ENCODE assay signal across 2 cellular contexts in the genomic region with DNA sequence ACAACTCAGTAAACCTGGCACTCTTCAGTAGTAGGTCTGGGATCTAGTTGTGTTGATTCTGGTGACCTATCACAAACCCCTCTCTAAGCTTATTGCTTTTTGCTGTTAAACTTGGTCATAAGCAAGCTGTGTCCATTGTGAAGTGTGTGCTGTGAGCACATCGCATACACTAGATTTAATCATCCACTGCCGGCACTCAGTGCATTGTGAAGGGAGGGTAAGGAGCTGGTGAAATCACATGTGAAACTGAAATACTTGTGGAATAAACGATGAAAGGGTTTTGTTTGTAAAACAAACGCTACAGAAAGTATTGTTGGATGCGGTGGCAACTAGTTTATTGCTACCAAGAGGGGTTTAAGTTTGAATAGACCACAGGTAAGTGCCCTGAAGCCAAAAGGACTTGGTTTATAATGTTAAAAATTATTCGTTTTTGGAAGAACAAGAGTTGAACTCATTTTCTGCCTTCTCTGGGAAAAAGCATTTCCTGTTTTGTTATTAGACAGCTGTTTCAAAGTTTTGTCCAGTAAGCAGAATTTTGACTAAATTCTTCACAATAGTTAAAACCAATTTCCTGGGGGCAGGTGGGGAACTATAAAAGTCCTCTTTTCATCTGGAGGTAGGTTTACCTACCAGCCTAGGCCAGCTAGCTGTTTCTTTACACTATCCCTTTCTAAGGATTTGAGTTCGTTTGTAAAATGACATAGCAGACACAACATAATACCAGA.
TF ChIP-seq lines count a peak whose summit lies in the region.

No MANE protein-coding gene starts in this region.

TF ChIP-seq in GM23338, 12 proteins besides CTCF, POLR2A, EP300 and RAD21 (continues in another document):
- TF ChIP-seq POLR2AphosphoS5 (IDR thresholded peaks at IDR 0.05; ENCODE audit: low read depth) (no peak), EZH2phosphoT487 (IDR thresholded peaks at IDR 0.05; ENCODE audit: unreplicated experiment) (no peak), EZH2 (IDR thresholded peaks at IDR 0.05; ENCODE audit: low read depth, unreplicated experiment) (no peak), STAT1 (IDR thresholded peaks at IDR 0.05; ENCODE audit: unreplicated experiment) (no peak), NANOG (IDR thresholded peaks at IDR 0.05; ENCODE audit: borderline replicate concordance) (no peak), JUNB (IDR thresholded peaks at IDR 0.05; ENCODE audit: unreplicated experiment) (no peak), ZNF331 (CRISPR knock-in tag; IDR thresholded peaks at IDR 0.05; ENCODE audit: low read depth) (no peak), CREB1 (CRISPR knock-in tag; IDR thresholded peaks at IDR 0.05; ENCODE audit: low read depth) (no peak), ZNF114 (CRISPR knock-in tag; IDR thresholded peaks at IDR 0.05) (no peak)
- TF ChIP-seq, protein P1, sequence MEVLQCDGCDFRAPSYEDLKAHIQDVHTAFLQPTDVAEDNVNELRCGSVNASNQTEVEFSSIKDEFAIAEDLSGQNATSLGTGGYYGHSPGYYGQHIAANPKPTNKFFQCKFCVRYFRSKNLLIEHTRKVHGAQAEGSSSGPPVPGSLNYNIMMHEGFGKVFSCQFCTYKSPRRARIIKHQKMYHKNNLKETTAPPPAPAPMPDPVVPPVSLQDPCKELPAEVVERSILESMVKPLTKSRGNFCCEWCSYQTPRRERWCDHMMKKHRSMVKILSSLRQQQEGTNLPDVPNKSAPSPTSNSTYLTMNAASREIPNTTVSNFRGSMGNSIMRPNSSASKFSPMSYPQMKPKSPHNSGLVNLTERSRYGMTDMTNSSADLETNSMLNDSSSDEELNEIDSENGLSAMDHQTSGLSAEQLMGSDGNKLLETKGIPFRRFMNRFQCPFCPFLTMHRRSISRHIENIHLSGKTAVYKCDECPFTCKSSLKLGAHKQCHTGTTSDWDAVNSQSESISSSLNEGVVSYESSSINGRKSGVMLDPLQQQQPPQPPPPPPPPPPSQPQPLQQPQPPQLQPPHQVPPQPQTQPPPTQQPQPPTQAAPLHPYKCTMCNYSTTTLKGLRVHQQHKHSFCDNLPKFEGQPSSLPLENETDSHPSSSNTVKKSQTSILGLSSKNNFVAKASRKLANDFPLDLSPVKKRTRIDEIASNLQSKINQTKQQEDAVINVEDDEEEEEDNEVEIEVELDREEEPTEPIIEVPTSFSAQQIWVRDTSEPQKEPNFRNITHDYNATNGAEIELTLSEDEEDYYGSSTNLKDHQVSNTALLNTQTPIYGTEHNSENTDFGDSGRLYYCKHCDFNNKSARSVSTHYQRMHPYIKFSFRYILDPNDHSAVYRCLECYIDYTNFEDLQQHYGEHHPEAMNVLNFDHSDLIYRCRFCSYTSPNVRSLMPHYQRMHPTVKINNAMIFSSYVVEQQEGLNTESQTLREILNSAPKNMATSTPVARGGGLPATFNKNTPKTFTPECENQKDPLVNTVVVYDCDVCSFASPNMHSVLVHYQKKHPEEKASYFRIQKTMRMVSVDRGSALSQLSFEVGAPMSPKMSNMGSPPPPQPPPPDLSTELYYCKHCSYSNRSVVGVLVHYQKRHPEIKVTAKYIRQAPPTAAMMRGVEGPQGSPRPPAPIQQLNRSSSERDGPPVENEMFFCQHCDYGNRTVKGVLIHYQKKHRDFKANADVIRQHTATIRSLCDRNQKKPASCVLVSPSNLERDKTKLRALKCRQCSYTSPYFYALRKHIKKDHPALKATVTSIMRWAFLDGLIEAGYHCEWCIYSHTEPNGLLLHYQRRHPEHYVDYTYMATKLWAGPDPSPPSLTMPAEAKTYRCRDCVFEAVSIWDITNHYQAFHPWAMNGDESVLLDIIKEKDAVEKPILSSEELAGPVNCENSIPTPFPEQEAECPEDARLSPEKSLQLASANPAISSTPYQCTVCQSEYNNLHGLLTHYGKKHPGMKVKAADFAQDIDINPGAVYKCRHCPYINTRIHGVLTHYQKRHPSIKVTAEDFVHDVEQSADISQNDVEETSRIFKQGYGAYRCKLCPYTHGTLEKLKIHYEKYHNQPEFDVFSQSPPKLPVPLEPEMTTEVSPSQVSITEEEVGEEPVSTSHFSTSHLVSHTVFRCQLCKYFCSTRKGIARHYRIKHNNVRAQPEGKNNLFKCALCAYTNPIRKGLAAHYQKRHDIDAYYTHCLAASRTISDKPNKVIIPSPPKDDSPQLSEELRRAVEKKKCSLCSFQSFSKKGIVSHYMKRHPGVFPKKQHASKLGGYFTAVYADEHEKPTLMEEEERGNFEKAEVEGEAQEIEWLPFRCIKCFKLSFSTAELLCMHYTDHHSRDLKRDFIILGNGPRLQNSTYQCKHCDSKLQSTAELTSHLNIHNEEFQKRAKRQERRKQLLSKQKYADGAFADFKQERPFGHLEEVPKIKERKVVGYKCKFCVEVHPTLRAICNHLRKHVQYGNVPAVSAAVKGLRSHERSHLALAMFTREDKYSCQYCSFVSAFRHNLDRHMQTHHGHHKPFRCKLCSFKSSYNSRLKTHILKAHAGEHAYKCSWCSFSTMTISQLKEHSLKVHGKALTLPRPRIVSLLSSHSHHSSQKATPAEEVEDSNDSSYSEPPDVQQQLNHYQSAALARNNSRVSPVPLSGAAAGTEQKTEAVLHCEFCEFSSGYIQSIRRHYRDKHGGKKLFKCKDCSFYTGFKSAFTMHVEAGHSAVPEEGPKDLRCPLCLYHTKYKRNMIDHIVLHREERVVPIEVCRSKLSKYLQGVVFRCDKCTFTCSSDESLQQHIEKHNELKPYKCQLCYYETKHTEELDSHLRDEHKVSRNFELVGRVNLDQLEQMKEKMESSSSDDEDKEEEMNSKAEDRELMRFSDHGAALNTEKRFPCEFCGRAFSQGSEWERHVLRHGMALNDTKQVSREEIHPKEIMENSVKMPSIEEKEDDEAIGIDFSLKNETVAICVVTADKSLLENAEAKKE (CRISPR knock-in tag; IDR thresholded peaks at IDR 0.05) = no peak
- TF ChIP-seq, protein P2, sequence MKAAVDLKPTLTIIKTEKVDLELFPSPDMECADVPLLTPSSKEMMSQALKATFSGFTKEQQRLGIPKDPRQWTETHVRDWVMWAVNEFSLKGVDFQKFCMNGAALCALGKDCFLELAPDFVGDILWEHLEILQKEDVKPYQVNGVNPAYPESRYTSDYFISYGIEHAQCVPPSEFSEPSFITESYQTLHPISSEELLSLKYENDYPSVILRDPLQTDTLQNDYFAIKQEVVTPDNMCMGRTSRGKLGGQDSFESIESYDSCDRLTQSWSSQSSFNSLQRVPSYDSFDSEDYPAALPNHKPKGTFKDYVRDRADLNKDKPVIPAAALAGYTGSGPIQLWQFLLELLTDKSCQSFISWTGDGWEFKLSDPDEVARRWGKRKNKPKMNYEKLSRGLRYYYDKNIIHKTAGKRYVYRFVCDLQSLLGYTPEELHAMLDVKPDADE (IDR thresholded peaks at IDR 0.05) = no peak

TF ChIP-seq in WTC11, 78 proteins besides CTCF, POLR2A, EP300 and RAD21 (continues in another document):
- no peak for TF ChIP-seq TCF7 (CRISPR knock-in tag; IDR thresholded peaks at IDR 0.05; ENCODE audit: low read depth)
- no peak for TF ChIP-seq ZNF232 (CRISPR knock-in tag; IDR thresholded peaks at IDR 0.05)
- TF ChIP-seq FOXK1 (CRISPR knock-in tag; IDR thresholded peaks at IDR 0.05) = no peak
- TF ChIP-seq, protein P3, sequence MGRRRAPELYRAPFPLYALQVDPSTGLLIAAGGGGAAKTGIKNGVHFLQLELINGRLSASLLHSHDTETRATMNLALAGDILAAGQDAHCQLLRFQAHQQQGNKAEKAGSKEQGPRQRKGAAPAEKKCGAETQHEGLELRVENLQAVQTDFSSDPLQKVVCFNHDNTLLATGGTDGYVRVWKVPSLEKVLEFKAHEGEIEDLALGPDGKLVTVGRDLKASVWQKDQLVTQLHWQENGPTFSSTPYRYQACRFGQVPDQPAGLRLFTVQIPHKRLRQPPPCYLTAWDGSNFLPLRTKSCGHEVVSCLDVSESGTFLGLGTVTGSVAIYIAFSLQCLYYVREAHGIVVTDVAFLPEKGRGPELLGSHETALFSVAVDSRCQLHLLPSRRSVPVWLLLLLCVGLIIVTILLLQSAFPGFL (CRISPR knock-in tag; IDR thresholded peaks at IDR 0.05; ENCODE audit: borderline replicate concordance) = no peak
- TF ChIP-seq JAZF1 (CRISPR knock-in tag; IDR thresholded peaks at IDR 0.05) = no peak
- no peak for TF ChIP-seq ETV6 (CRISPR knock-in tag; IDR thresholded peaks at IDR 0.05)
- no peak for TF ChIP-seq FOXJ3 (CRISPR knock-in tag; IDR thresholded peaks at IDR 0.05; ENCODE audit: borderline replicate concordance)
- TF ChIP-seq TP53 (CRISPR knock-in tag; IDR thresholded peaks at IDR 0.05) = no peak
- TF ChIP-seq, protein P4, sequence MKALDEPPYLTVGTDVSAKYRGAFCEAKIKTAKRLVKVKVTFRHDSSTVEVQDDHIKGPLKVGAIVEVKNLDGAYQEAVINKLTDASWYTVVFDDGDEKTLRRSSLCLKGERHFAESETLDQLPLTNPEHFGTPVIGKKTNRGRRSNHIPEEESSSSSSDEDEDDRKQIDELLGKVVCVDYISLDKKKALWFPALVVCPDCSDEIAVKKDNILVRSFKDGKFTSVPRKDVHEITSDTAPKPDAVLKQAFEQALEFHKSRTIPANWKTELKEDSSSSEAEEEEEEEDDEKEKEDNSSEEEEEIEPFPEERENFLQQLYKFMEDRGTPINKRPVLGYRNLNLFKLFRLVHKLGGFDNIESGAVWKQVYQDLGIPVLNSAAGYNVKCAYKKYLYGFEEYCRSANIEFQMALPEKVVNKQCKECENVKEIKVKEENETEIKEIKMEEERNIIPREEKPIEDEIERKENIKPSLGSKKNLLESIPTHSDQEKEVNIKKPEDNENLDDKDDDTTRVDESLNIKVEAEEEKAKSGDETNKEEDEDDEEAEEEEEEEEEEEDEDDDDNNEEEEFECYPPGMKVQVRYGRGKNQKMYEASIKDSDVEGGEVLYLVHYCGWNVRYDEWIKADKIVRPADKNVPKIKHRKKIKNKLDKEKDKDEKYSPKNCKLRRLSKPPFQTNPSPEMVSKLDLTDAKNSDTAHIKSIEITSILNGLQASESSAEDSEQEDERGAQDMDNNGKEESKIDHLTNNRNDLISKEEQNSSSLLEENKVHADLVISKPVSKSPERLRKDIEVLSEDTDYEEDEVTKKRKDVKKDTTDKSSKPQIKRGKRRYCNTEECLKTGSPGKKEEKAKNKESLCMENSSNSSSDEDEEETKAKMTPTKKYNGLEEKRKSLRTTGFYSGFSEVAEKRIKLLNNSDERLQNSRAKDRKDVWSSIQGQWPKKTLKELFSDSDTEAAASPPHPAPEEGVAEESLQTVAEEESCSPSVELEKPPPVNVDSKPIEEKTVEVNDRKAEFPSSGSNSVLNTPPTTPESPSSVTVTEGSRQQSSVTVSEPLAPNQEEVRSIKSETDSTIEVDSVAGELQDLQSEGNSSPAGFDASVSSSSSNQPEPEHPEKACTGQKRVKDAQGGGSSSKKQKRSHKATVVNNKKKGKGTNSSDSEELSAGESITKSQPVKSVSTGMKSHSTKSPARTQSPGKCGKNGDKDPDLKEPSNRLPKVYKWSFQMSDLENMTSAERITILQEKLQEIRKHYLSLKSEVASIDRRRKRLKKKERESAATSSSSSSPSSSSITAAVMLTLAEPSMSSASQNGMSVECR (CRISPR knock-in tag; IDR thresholded peaks at IDR 0.05; ENCODE audit: borderline replicate concordance) = no peak
- TF ChIP-seq, protein P5, sequence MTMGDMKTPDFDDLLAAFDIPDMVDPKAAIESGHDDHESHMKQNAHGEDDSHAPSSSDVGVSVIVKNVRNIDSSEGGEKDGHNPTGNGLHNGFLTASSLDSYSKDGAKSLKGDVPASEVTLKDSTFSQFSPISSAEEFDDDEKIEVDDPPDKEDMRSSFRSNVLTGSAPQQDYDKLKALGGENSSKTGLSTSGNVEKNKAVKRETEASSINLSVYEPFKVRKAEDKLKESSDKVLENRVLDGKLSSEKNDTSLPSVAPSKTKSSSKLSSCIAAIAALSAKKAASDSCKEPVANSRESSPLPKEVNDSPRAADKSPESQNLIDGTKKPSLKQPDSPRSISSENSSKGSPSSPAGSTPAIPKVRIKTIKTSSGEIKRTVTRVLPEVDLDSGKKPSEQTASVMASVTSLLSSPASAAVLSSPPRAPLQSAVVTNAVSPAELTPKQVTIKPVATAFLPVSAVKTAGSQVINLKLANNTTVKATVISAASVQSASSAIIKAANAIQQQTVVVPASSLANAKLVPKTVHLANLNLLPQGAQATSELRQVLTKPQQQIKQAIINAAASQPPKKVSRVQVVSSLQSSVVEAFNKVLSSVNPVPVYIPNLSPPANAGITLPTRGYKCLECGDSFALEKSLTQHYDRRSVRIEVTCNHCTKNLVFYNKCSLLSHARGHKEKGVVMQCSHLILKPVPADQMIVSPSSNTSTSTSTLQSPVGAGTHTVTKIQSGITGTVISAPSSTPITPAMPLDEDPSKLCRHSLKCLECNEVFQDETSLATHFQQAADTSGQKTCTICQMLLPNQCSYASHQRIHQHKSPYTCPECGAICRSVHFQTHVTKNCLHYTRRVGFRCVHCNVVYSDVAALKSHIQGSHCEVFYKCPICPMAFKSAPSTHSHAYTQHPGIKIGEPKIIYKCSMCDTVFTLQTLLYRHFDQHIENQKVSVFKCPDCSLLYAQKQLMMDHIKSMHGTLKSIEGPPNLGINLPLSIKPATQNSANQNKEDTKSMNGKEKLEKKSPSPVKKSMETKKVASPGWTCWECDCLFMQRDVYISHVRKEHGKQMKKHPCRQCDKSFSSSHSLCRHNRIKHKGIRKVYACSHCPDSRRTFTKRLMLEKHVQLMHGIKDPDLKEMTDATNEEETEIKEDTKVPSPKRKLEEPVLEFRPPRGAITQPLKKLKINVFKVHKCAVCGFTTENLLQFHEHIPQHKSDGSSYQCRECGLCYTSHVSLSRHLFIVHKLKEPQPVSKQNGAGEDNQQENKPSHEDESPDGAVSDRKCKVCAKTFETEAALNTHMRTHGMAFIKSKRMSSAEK (CRISPR knock-in tag; IDR thresholded peaks at IDR 0.05; ENCODE audit: borderline replicate concordance) = no peak
- TF ChIP-seq, protein P6, sequence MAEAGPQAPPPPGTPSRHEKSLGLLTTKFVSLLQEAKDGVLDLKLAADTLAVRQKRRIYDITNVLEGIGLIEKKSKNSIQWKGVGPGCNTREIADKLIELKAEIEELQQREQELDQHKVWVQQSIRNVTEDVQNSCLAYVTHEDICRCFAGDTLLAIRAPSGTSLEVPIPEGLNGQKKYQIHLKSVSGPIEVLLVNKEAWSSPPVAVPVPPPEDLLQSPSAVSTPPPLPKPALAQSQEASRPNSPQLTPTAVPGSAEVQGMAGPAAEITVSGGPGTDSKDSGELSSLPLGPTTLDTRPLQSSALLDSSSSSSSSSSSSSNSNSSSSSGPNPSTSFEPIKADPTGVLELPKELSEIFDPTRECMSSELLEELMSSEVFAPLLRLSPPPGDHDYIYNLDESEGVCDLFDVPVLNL (CRISPR knock-in tag; IDR thresholded peaks at IDR 0.05; ENCODE audit: borderline replicate concordance, low read depth) = no peak
- TF ChIP-seq ESRRA (CRISPR knock-in tag; IDR thresholded peaks at IDR 0.05; ENCODE audit: borderline replicate concordance) = no peak
- TF ChIP-seq, protein P7, sequence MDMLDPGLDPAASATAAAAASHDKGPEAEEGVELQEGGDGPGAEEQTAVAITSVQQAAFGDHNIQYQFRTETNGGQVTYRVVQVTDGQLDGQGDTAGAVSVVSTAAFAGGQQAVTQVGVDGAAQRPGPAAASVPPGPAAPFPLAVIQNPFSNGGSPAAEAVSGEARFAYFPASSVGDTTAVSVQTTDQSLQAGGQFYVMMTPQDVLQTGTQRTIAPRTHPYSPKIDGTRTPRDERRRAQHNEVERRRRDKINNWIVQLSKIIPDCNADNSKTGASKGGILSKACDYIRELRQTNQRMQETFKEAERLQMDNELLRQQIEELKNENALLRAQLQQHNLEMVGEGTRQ (CRISPR knock-in tag; IDR thresholded peaks at IDR 0.05) = no peak
